In the genomic region with DNA sequence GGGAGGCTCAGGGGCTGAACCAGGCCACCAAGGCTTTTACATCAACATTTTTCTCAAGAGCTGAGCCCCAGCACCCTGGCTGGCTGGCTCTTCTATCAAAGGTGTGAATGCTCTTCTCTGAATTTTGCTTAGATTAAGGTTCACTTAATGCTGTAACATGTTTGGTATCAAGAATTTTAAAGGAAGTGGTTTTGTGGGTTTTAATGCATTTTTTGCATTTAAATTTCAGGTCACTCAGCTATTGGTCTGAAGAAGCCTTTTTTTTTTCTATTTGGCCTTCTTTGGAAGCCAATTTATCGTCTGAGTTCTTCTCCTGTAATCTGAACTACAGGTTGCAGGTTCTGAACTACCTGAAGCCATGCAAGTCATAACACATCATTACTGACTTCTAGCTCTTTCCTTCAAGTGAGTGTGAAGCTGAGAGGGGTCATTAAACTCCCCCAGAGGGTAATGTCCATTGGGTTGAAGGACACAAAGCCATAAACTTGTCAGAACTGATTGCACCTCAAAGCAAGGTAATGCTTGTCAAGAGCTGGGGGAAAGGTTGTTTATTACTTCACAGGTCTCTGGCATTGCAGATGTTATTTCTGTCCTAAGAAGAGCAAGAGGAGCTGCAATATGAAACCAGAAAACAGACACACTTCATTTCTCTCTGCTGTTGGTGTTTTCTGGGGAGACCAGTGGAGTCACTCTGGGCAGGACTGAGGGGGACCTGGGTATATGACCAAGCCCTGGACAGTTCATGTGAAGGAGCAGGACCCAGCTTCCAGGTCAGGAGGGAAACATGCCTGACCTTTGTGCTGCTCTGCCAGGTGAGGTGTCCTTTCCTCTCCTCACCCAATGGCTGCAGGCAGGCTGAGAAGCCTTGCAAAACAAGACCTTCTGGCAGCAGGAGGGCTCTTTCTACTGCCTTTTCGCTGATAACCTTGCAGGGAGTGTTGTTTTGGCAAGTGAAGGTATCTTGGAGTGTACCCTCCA, we compare ENCODE assay signal across 8 cellular contexts. TPM values are rescaled to one million over a fixed set of nuclear protein-coding genes. Genes with fewer than 3 reads are reported as not detected.
A peak's percentile ranks its signal among the peaks of the same experiment; 100 is the strongest.
DNase-seq lines count a peak whose midpoint lies in the region; ATAC-seq, FAIRE-seq and TF ChIP-seq lines count a peak whose summit lies in the region.

No MANE protein-coding gene starts in this region.

- no peak overlapping the region for H2AFZ ChIP-seq in OCI-LY7 (ENCODE audit: low read length)

- H3K36me3 ChIP-seq in OCI-LY7 (ENCODE audit: insufficient read depth, low read length): no peaks in the 10 kb centered on the region

- peaks cover 13% of the 10 kb centered on the region for H3K4me1 ChIP-seq in OCI-LY7 (ENCODE audit: insufficient read depth, low read length, poor library complexity, severe bottlenecking)

- no peaks in the 10 kb centered on the region for H3K9me3 ChIP-seq in OCI-LY7 (ENCODE audit: low read length)

- H3K4me2 ChIP-seq in OCI-LY7 (ENCODE audit: low read length): 0 out of 2 replicates have a peak overlapping the region, but pooled peaks have one; percentile 17

- TF ChIP-seq CTCF in OCI-LY7 (conservative IDR thresholded peaks at IDR 0.05; ENCODE audit: low read length): no peak

- DNase-seq in CD1c-positive myeloid dendritic cell (ENCODE audit: extremely low spot score): peak; percentile 43
- DNase-seq in OCI-LY7 (ENCODE audit: low spot score): no peak
- peak; percentile 71 for DNase-seq in islet precursor cell
- DNase-seq in stimulated activated CD4-positive, alpha-beta T cell treated with anti-CD3 and anti-CD28 coated beads, Interleukin-4, amount 100 ng/mL, for 4 hours: no peak
- no peak for DNase-seq in NCI-H774 (lab: John Stamatoyannopoulos, UW)
- DNase-seq in NCI-H446 (lab: John Stamatoyannopoulos, UW): no peak
- no peak for DNase-seq in RCC 7860 (ENCODE audit: low spot score)

- POLR2A ChIA-PET in OCI-LY7 (lab: Charles Lee): interaction anchor here (0.6 to 1.2 kb wide), 5 partner anchors 11 to 1915 kb away, joined by 3 to 4 read pairs (median 3); no protein-coding TSS in a partner anchor

- H3K79me2 ChIP-seq in OCI-LY7 (ENCODE audit: insufficient read depth, low read depth, low read length): no peaks in the 10 kb centered on the region

- no peak overlapping the region for H3K4me3 ChIP-seq in OCI-LY7 (ENCODE audit: low read depth, low read length, poor library complexity, severe bottlenecking)

- no peaks in the 10 kb centered on the region for H4K20me1 ChIP-seq in OCI-LY7 (ENCODE audit: insufficient read depth, low read length)

- FAIRE-seq in RCC 7860 (lab: Jason Lieb, UNC): no peak

- no TSS peak for BruUV-seq in OCI-LY7 (replicated peaks; lab: Mats Ljungman, UMichigan)

- intact Hi-C loops in OCI-LY7 (cut with micrococcal nuclease; ENCODE audit: unreplicated experiment): no loop called here

- CTCF ChIA-PET in OCI-LY7 (lab: Charles Lee; ENCODE audit: unreplicated experiment): interaction anchor here (1.2 kb wide), 1 partner anchor 26 kb away, joined by 3 read pairs; a partner anchor contains a TSS

- no peak overlapping the region for H3K27ac ChIP-seq in OCI-LY7 (ENCODE audit: low read depth, low read length, poor library complexity, severe bottlenecking)

- ATAC-seq in GM21381 (IDR thresholded peaks at IDR 0.05; ENCODE audit: unreplicated experiment): peak; percentile 60

- H3K9me2 ChIP-seq in OCI-LY7 (ENCODE audit: insufficient read depth, low read length): no peaks in the 10 kb centered on the region

RNA-seq across cellular contexts. Expression of a gene that starts 26.1 kb away (rescaled TPM):
- 7.4 and 13.0 TPM in 2 replicates for total RNA-seq in OCI-LY7 (2014; rRNA removed; shearing (Covaris generic))
- total RNA-seq in OCI-LY7 (2022): 37.4 and 41.6 TPM in 2 replicates

Comparison
In these comparisons a context has a peak if more than half of its experiments do, and no peak if none do; other contexts are left out.
1. DNase-seq: peak in CD1c-positive myeloid dendritic cell (single experiment) and islet precursor cell (single experiment); none in OCI-LY7 (single experiment), stimulated activated CD4-positive, alpha-beta T cell treated with anti-CD3 and anti-CD28 coated beads, Interleukin-4, amount 100 ng/mL, for 4 hours (0 of 2), NCI-H774 (single experiment), NCI-H446 (0 of 2) and RCC 7860 (single experiment).